16 cellular contexts compared by ENCODE assay signal in genomic region chr2:237896941-237897340, GRCh38. TPM values are rescaled to one million over a fixed set of nuclear protein-coding genes. Genes with fewer than 3 reads are reported as not detected.
DNase-seq lines count a peak whose midpoint lies in the region; ATAC-seq, FAIRE-seq and TF ChIP-seq lines count a peak whose summit lies in the region.
"Had no signal": no experiment of that assay in that cellular context is flagged by ENCODE, and none has a peak within 500 bp of the region (broad histone marks: within the 10 kb centered on the region; RNA-seq: fewer than 3 reads in every experiment).

No MANE protein-coding gene starts in this region.

- no peaks in the 10 kb centered on the region for H3K27me3 ChIP-seq in skeletal muscle tissue (ENCODE audit: control insufficient read depth in 3 of 3, insufficient read depth in 3 of 3, low read length in 3 of 3)

- POLR2A ChIA-PET in T-cell (lab: Charles Lee): no interaction called here

- no peak for DNase-seq in T-helper 2 cell treated with Interferon-gamma antibody and Interleukin-4, amounts not matched to agents 5 μg/mL and 100 μg/mL, for 36 hours (ENCODE audit: low spot score)
- DNase-seq in T-helper 2 cell (no peak), immature natural killer cell (no peak), T-cell (no peak), urothelium cell line (ENCODE audit: low spot score) (no peak)
- DNase-seq: 8988T; activated CD4-positive, alpha-beta T cell treated with anti-CD3 and anti-CD28 coated beads for 36 hours; activated T-cell treated with anti-CD3 and anti-CD28 coated beads, Interleukin-2, amount 50 U/mL, for 72 hours; NCI-H2029 treated with DMSO at 0.1 percent for 48 hours; occipital lobe; stimulated activated CD4-positive, alpha-beta T cell treated with anti-CD3 and anti-CD28 coated beads, Interleukin-12 subunit alpha, Interleukin-12 subunit beta, amount 100 ng/mL, for 4 hours had no signal

- FAIRE-seq in urothelium cell line (lab: Jason Lieb, UNC): no peak

- H3K4me3 Mint-ChIP-seq in T-helper 2 cell treated with Interferon-gamma antibody and Interleukin-4, amounts not matched to agents 5 μg/mL and 100 μg/mL, for 36 hours: no peak overlapping the region
- no peak overlapping the region for H3K4me3 Mint-ChIP-seq in immature natural killer cell
- H3K4me3 Mint-ChIP-seq in T-cell: no peak overlapping the region
- H3K4me3 Mint-ChIP-seq: activated CD4-positive, alpha-beta T cell treated with anti-CD3 and anti-CD28 coated beads for 36 hours; endodermal cell had no signal

- H3K27ac Mint-ChIP-seq in T-helper 2 cell treated with Interferon-gamma antibody and Interleukin-4, amounts not matched to agents 5 μg/mL and 100 μg/mL, for 36 hours: peak overlapping the region; percentile 98
- H3K27ac Mint-ChIP-seq in immature natural killer cell (peak overlapping the region; percentile 91 to 100 (median 98)), T-cell (peak overlapping the region in 1 of 2 donors; percentile 86)
- H3K27ac Mint-ChIP-seq: activated T-cell treated with anti-CD3 and anti-CD28 coated beads, Interleukin-2, amount 50 U/mL, for 72 hours; endodermal cell had no signal

- ATAC-seq in T-cell (replicated peaks in 1 of 4) (no peak), HG02970 (IDR thresholded peaks at IDR 0.05; ENCODE audit: low FRiP score, unreplicated experiment) (no peak)
- ATAC-seq: activated CD4-positive, alpha-beta T cell treated with anti-CD3 and anti-CD28 coated beads for 36 hours; activated T-cell treated with anti-CD3 and anti-CD28 coated beads, Interleukin-2, amount 50 U/mL, for 72 hours had no signal

- no peaks in the 10 kb centered on the region for H3K36me3 ChIP-seq in skeletal muscle tissue (ENCODE audit: control insufficient read depth in 3 of 3, insufficient read depth in 3 of 3, low read length in 3 of 3)

- H3K9ac ChIP-seq in skeletal muscle tissue (ENCODE audit: low read depth in 1 of 3, low read length in 3 of 3): peak overlapping the region; percentile 84 to 91 (median 89)

- no peaks in the 10 kb centered on the region for H3K27me3 Mint-ChIP-seq in T-helper 2 cell treated with Interferon-gamma antibody and Interleukin-4, amounts not matched to agents 5 μg/mL and 100 μg/mL, for 36 hours (ENCODE audit: low read depth)
- H3K27me3 Mint-ChIP-seq in immature natural killer cell (ENCODE audit: low read depth in 3 of 3) (peaks cover 18 to 25% (median 19%) of the 10 kb centered on the region in 3 donors), T-cell (no peaks in the 10 kb centered on the region)
- H3K27me3 Mint-ChIP-seq: activated CD4-positive, alpha-beta T cell treated with anti-CD3 and anti-CD28 coated beads for 36 hours had no signal

- H3K9me3 Mint-ChIP-seq in T-helper 2 cell treated with Interferon-gamma antibody and Interleukin-4, amounts not matched to agents 5 μg/mL and 100 μg/mL, for 36 hours: no peaks in the 10 kb centered on the region
- no peaks in the 10 kb centered on the region for H3K9me3 Mint-ChIP-seq in immature natural killer cell
- no peaks in the 10 kb centered on the region for H3K9me3 Mint-ChIP-seq in T-cell
- H3K9me3 Mint-ChIP-seq: activated T-cell treated with anti-CD3 and anti-CD28 coated beads, Interleukin-2, amount 50 U/mL, for 72 hours; endodermal cell had no signal

- peaks cover 44 to 77% (median 58%) of the 10 kb centered on the region in 3 donors for H3K4me1 ChIP-seq in skeletal muscle tissue (ENCODE audit: control insufficient read depth in 3 of 3, insufficient read depth in 3 of 3, low read length in 3 of 3)

- no peaks in the 10 kb centered on the region for H3K9me3 ChIP-seq in skeletal muscle tissue (ENCODE audit: control insufficient read depth in 3 of 3, low read length in 3 of 3)

- H3K36me3 Mint-ChIP-seq in T-helper 2 cell treated with Interferon-gamma antibody and Interleukin-4, amounts not matched to agents 5 μg/mL and 100 μg/mL, for 36 hours (ENCODE audit: low read depth): peaks cover 5% of the 10 kb centered on the region
- H3K36me3 Mint-ChIP-seq in immature natural killer cell (no peaks in the 10 kb centered on the region), T-cell (no peaks in the 10 kb centered on the region)

- peaks cover 51% of the 10 kb centered on the region for H3K4me1 Mint-ChIP-seq in T-helper 2 cell treated with Interferon-gamma antibody and Interleukin-4, amounts not matched to agents 5 μg/mL and 100 μg/mL, for 36 hours (ENCODE audit: low read depth)
- peaks cover 60 to 72% of the 10 kb centered on the region in 2 donors for H3K4me1 Mint-ChIP-seq in immature natural killer cell
- H3K4me1 Mint-ChIP-seq in T-cell: peaks cover 41 to 61% (median 55%) of the 10 kb centered on the region in 3 donors
- H3K4me1 Mint-ChIP-seq: endodermal cell had no signal

- H3K27ac ChIP-seq in VCaP (peak overlapping the region; percentile 79; the same call in 1 of the 2 replicates), skeletal muscle tissue (ENCODE audit: low read depth, low read length) (peak overlapping the region; percentile 100)

- CTCF ChIA-PET in T-cell (lab: Charles Lee): no interaction called here

- TF ChIP-seq CTCF in VCaP (conservative IDR thresholded peaks at IDR 0.05): no peak

- H3K4me3 ChIP-seq in skeletal muscle tissue (ENCODE audit: low read length in 3 of 3): no peak overlapping the region

RNA-seq across cellular contexts. Expression of gene RAMP1, which starts 37.5 kb away (rescaled TPM):
- 100 to 1,000 TPM in 1 of 3 donors, 10 to 100 TPM in 2; 70.8 to 292 (median 96.5) TPM for polyA plus RNA-seq in immature natural killer cell
- total RNA-seq in skeletal muscle tissue (31.8 TPM), T-cell (1 to 10 TPM in 2 of 5 donors, under 1 TPM in 2, not detected in 1; 0.61 to 1.1 (median 0.95) TPM)
- total RNA-seq: H4 had no signal

Comparison
In these comparisons a context has a peak if more than half of its experiments do, and no peak if none do; other contexts are left out.
1. RNA of gene RAMP1, which starts 37.5 kb away (total RNA-seq): 31.8 TPM in skeletal muscle tissue (single experiment); 0.61 to 1.1 TPM in T-cell; every median in the first group is over 10 times any median in the second.